Comparison of ENCODE assay signal across 1 cellular context in genomic region chr16:181668-182021, GRCh38.
TF ChIP-seq lines count a peak whose summit lies in the region.

No MANE protein-coding gene starts in this region.

TF ChIP-seq in H1, 55 proteins besides CTCF, POLR2A, EP300 and RAD21:
- no peak for TF ChIP-seq CHD7 (IDR thresholded peaks at IDR 0.05; ENCODE audit: insufficient replicate concordance, low read length)
- TF ChIP-seq RXRA (IDR thresholded peaks at IDR 0.05; ENCODE audit: insufficient read depth, low read depth, low read length): no peak
- peak; percentile 4; the same call in 1 of the 2 replicates for TF ChIP-seq CREB1 (IDR thresholded peaks at IDR 0.05)
- no peak for TF ChIP-seq HDAC2 (IDR thresholded peaks at IDR 0.05; ENCODE audit: borderline replicate concordance in 1 of 2, low read depth in 2 of 2, low read length in 2 of 2)
- TF ChIP-seq RBBP5 (IDR thresholded peaks at IDR 0.05; ENCODE audit: borderline replicate concordance, low read depth, low read length): no peak
- TF ChIP-seq RNF2 (IDR thresholded peaks at IDR 0.05; ENCODE audit: borderline replicate concordance, low read depth, low read length, missing control alignments, poor library complexity, severe bottlenecking): no peak
- TF ChIP-seq SUZ12 (IDR thresholded peaks at IDR 0.05; ENCODE audit: low read length): no peak
- peak; percentile 8; the same call in 1 of the 2 replicates for TF ChIP-seq POLR2AphosphoS5 (IDR thresholded peaks at IDR 0.05; ENCODE audit: low read depth, low read length)
- TF ChIP-seq SAP30 (IDR thresholded peaks at IDR 0.05; ENCODE audit: insufficient read depth, insufficient replicate concordance, low read length): no peak
